ENCODE assay signal across 16 cellular contexts in the genomic region with DNA sequence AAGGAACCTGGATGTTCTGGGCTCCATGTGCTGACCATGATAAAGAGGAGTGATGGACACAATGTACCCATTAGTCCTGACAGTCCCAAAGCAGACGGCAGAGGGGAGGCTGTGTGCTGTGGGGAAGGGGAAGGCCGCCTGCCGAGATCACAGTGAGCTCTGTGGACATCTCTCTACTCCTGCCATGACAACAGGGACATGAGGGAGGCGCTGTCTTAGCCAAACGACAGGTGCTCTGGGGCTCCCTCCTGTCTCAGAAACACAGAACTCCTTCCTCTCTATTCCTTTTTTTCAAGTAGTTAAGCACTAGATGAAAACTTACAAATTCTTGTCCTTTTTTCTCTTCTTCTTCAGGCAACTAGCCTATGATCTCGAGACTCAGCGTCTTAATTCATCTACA.
"Had no signal": no experiment of that assay in that cellular context is flagged by ENCODE, and none has a peak within 500 bp of the region (broad histone marks: within the 10 kb centered on the region; RNA-seq: fewer than 3 reads in every experiment).

No MANE protein-coding gene starts in this region.

- H3K27ac ChIP-seq: dorsolateral prefrontal cortex, stomach had no signal

- H3K27me3 ChIP-seq: dorsolateral prefrontal cortex, stomach had no signal

- DNase-seq: activated CD4-positive, CD25-positive, alpha-beta regulatory T cell; activated CD8-positive, alpha-beta memory T cell treated with anti-CD3 and anti-CD28 coated beads, Interleukin-2, amount 10 ng/mL, durations not matched to agents 7 days and 5 days; activated naive CD8-positive, alpha-beta T cell treated with anti-CD3 and anti-CD28 coated beads, Interleukin-2, amount 10 ng/mL, durations not matched to agents 7 days and 5 days; activated T-cell treated with anti-CD3 and anti-CD28 coated beads, Interleukin-2, amount 50 U/mL, for 48 hours; anterior cingulate cortex; dorsolateral prefrontal cortex; left colon; mammary epithelial cell; stimulated activated CD4-positive, alpha-beta T cell treated with anti-CD3 and anti-CD28 coated beads, Interleukin-15, amount 100 ng/mL, for 24 hours; stimulated activated CD4-positive, alpha-beta T cell treated with anti-CD3 and anti-CD28 coated beads, Interleukin-4, amount 100 ng/mL, for 4 hours; stomach; T-helper 17 cell had no signal

- H3K27me3 Mint-ChIP-seq: activated CD8-positive, alpha-beta memory T cell treated with anti-CD3 and anti-CD28 coated beads, Interleukin-2, amount 10 ng/mL, durations not matched to agents 7 days and 5 days; activated naive CD8-positive, alpha-beta T cell treated with anti-CD3 and anti-CD28 coated beads, Interleukin-2, amount 10 ng/mL, durations not matched to agents 7 days and 5 days; T-helper 17 cell had no signal

- H3K9me3 ChIP-seq: stomach had no signal

- H3K4me1 Mint-ChIP-seq: nephron had no signal

- FAIRE-seq: endometrium, urothelium cell line had no signal

- H3K4me3 Mint-ChIP-seq: activated CD8-positive, alpha-beta memory T cell treated with anti-CD3 and anti-CD28 coated beads, Interleukin-2, amount 10 ng/mL, durations not matched to agents 7 days and 5 days; activated naive CD8-positive, alpha-beta T cell treated with anti-CD3 and anti-CD28 coated beads, Interleukin-2, amount 10 ng/mL, durations not matched to agents 7 days and 5 days; nephron; T-helper 17 cell had no signal

- H3K4me3 ChIP-seq: dorsolateral prefrontal cortex, stomach had no signal

- ATAC-seq: activated CD8-positive, alpha-beta memory T cell treated with anti-CD3 and anti-CD28 coated beads, Interleukin-2, amount 10 ng/mL, durations not matched to agents 7 days and 5 days; esophagus mucosa; left colon; T-helper 17 cell had no signal

- H3K9me3 Mint-ChIP-seq: activated naive CD8-positive, alpha-beta T cell treated with anti-CD3 and anti-CD28 coated beads, Interleukin-2, amount 10 ng/mL, durations not matched to agents 7 days and 5 days; nephron had no signal

- H3K27ac Mint-ChIP-seq: activated naive CD8-positive, alpha-beta T cell treated with anti-CD3 and anti-CD28 coated beads, Interleukin-2, amount 10 ng/mL, durations not matched to agents 7 days and 5 days; nephron; T-helper 17 cell had no signal
